Comparison of ENCODE assay signal across 25 cellular contexts in genomic region chr5:109099081-109099480, GRCh38.
"Had no signal": no experiment of that assay in that cellular context is flagged by ENCODE, and none has a peak within 500 bp of the region (broad histone marks: within the 10 kb centered on the region; RNA-seq: fewer than 3 reads in every experiment).

No MANE protein-coding gene starts in this region.

- H3K4me3 ChIP-seq: adrenal gland, breast epithelium, SK-N-MC had no signal

- ATAC-seq: activated CD4-positive, alpha-beta T cell treated with anti-CD3 and anti-CD28 coated beads for 36 hours; activated CD8-positive, alpha-beta T cell treated with anti-CD3 and anti-CD28 coated beads, Interleukin-2, amount 10 ng/mL, durations not matched to agents 7 days and 5 days; Panc1; Right ventricle myocardium inferior had no signal

- DNase-seq: activated CD4-positive, alpha-beta T cell treated with anti-CD3 and anti-CD28 coated beads for 36 hours; activated CD8-positive, alpha-beta memory T cell treated with anti-CD3 and anti-CD28 coated beads, Interleukin-2, amount 50 U/mL, for 48 hours; activated CD8-positive, alpha-beta T cell treated with anti-CD3 and anti-CD28 coated beads, Interleukin-2, amount 10 ng/mL, durations not matched to agents 7 days and 5 days; activated naive CD4-positive, alpha-beta T cell treated with anti-CD3 and anti-CD28 coated beads, Interleukin-2, amount 50 U/mL, for 16 hours; activated naive CD8-positive, alpha-beta T cell treated with anti-CD3 and anti-CD28 coated beads, Interleukin-2, amount 10 ng/mL, durations not matched to agents 7 days and 5 days; activated T-cell treated with anti-CD3 and anti-CD28 coated beads, Interleukin-2, amount 50 U/mL, for 1 hour; adrenal gland; anterior cingulate cortex; caudate nucleus; MM.1S; NCI-H1105; NCI-H1436; NCI-H1694 treated with DMSO at 0.1 percent for 48 hours; NCI-H2081; NCI-H510A treated with DMSO at 0.1 percent for 48 hours; NCI-H69; NK-92 treated with Interleukin-12 subunit alpha and Interleukin-12 subunit beta, amount 100 ng/mL, for 24 hours; OCI-M1; RPMI8226; T-helper 1 cell; WERI-Rb-1 had no signal
